Comparison of ENCODE assay signal across 11 cellular contexts in the genomic region with DNA sequence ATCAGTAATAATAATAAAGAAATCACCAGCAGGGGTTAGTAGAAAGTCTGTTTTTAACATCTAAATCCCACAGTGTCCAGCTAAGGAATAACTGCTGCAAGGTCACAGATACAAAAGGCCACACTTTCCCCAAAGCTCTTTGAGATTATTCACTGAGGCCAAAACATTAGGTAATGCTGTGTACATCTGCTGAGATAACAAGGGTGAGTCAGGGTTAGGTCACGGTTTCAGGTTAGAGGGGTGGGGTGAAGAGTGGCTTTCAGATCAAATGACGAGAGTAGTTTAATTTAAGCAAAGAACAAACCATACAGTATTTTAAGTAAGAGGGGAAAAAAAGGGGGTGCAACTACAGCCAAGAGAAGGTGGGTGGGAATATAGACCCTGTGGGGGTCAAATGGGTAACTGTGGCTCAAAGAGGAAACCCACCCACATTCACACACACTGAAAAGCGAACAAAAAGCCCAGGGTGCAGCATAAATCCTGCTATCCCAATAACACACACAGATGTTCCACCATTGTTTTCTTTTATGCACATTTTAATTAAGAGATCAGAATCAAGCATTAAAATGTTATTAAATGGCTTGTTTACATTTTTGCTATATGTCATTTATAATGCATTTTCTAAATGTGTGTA.
DNase-seq lines count a peak whose midpoint lies in the region; ATAC-seq, FAIRE-seq and TF ChIP-seq lines count a peak whose summit lies in the region.
"Had no signal": no experiment of that assay in that cellular context is flagged by ENCODE, and none has a peak within 500 bp of the region (broad histone marks: within the 10 kb centered on the region; RNA-seq: fewer than 3 reads in every experiment).

No MANE protein-coding gene starts in this region.

- BruUV-seq in K562 (replicated peaks; lab: Mats Ljungman, UMichigan), result no TSS peak

- no peak for TF ChIP-seq CTCF in activated CD8-positive, alpha-beta T cell treated with anti-CD3 and anti-CD28 coated beads for 36 hours (IDR thresholded peaks at IDR 0.05)
- TF ChIP-seq CTCF in K562 (IDR thresholded peaks at IDR 0.05 in 2 of 3, conservative IDR thresholded peaks at IDR 0.05 in 1 of 3; ENCODE audit: insufficient read depth in 2 of 3, low read depth in 1 of 3, low read length in 3 of 3), result no peak
- TF ChIP-seq CTCF in prostate gland (IDR thresholded peaks at IDR 0.05), result no peak

- peak; percentile 74 for DNase-seq in activated CD8-positive, alpha-beta T cell treated with anti-CD3 and anti-CD28 coated beads for 36 hours
- DNase-seq in activated CD8-positive, alpha-beta T cell treated with anti-CD3 and anti-CD28 coated beads, Interleukin-2, amount 10 ng/mL, durations not matched to agents 7 days and 5 days, result no peak
- peak; percentile 1 for DNase-seq in HS-27A (ENCODE audit: low read depth)
- peak in 3 of 4 experiments; percentile 2 to 8 (median 5) for DNase-seq in K562 (ENCODE audit: extremely low read depth in 1 of 4, low spot score in 3 of 4)
- DNase-seq in trophoblast cell, result peak; percentile 32 to 64
- DNase-seq in prostate gland (ENCODE audit: low spot score), result no peak
- DNase-seq in natural killer cell treated with Interleukin-12 subunit alpha and Interleukin-12 subunit beta and Interleukin-15 and Interleukin-18, amount 100 ng/mL, for 72 hours (ENCODE audit: low spot score), result no peak
- DNase-seq: DND-41 had no signal

- H2BK120ac ChIP-seq in trophoblast cell (ENCODE audit: insufficient read depth, low read length, poor library complexity), result no peak overlapping the region

- H3K9me1 ChIP-seq in K562 (ENCODE audit: control insufficient read depth, insufficient read depth, low read length), result no peaks in the 10 kb centered on the region

- H2BK12ac ChIP-seq in trophoblast cell (ENCODE audit: low read length), result no peak overlapping the region

- no peaks in the 10 kb centered on the region for H3K79me2 ChIP-seq in K562 (ENCODE audit: control insufficient read depth, insufficient read depth, low read length)
- H3K79me2 ChIP-seq in trophoblast cell (ENCODE audit: control insufficient read depth, insufficient read depth, low read length, poor library complexity), result no peaks in the 10 kb centered on the region
- H3K79me2 ChIP-seq: parathyroid adenoma had no signal

- no peak for TF ChIP-seq RAD21 in K562 (CRISPR knock-in tag; conservative IDR thresholded peaks at IDR 0.05 in 1 of 2, IDR thresholded peaks at IDR 0.05 in 1 of 2)

- ATAC-seq in activated CD8-positive, alpha-beta T cell treated with anti-CD3 and anti-CD28 coated beads for 36 hours, result peak; percentile 99
- no peak for ATAC-seq in activated CD8-positive, alpha-beta T cell treated with anti-CD3 and anti-CD28 coated beads, Interleukin-2, amount 10 ng/mL, durations not matched to agents 7 days and 5 days
- peak; percentile 48; the same call in 2 of the 3 replicates for ATAC-seq in K562
- ATAC-seq in natural killer cell treated with Interleukin-12 subunit alpha and Interleukin-12 subunit beta and Interleukin-15 and Interleukin-18, amount 100 ng/mL, for 72 hours, result no peak
- ATAC-seq in HG02763 (IDR thresholded peaks at IDR 0.05; ENCODE audit: unreplicated experiment), result no peak

- H4K8ac ChIP-seq in trophoblast cell (ENCODE audit: low read depth, low read length), result no peak overlapping the region

- no peak overlapping the region for H3K18ac ChIP-seq in trophoblast cell (ENCODE audit: low read length)

- no peaks in the 10 kb centered on the region for H3K27me3 Mint-ChIP-seq in activated CD8-positive, alpha-beta T cell treated with anti-CD3 and anti-CD28 coated beads for 36 hours
- no peaks in the 10 kb centered on the region for H3K27me3 Mint-ChIP-seq in activated CD8-positive, alpha-beta T cell treated with anti-CD3 and anti-CD28 coated beads, Interleukin-2, amount 10 ng/mL, durations not matched to agents 7 days and 5 days (ENCODE audit: low read depth)
- H3K27me3 Mint-ChIP-seq in natural killer cell treated with Interleukin-12 subunit alpha and Interleukin-12 subunit beta and Interleukin-15 and Interleukin-18, amount 100 ng/mL, for 72 hours, result no peaks in the 10 kb centered on the region

- H3K27ac ChIP-seq in K562 (ENCODE audit: extremely low read depth, low read depth, low read length) (no peak overlapping the region), trophoblast cell (ENCODE audit: low read depth, low read length) (no peak overlapping the region), prostate gland (no peak overlapping the region)
- H3K27ac ChIP-seq: parathyroid adenoma, VCaP had no signal

- POLR2A ChIA-PET in activated CD8-positive, alpha-beta T cell treated with anti-CD3 and anti-CD28 coated beads for 36 hours (lab: Charles Lee), result interaction anchor here (0.7 kb wide), 1 partner anchor 481 kb away, joined by 3 read pairs; no protein-coding TSS in a partner anchor
- POLR2A ChIA-PET in activated CD8-positive, alpha-beta T cell treated with anti-CD3 and anti-CD28 coated beads, Interleukin-2, amount 10 ng/mL, durations not matched to agents 7 days and 5 days (lab: Charles Lee), result no interaction called here
- POLR2A ChIA-PET in K562 (lab: Yijun Ruan, JAX), result no interaction called here

- H3K27ac Mint-ChIP-seq in activated CD8-positive, alpha-beta T cell treated with anti-CD3 and anti-CD28 coated beads for 36 hours, result no peak overlapping the region
- no peak overlapping the region for H3K27ac Mint-ChIP-seq in activated CD8-positive, alpha-beta T cell treated with anti-CD3 and anti-CD28 coated beads, Interleukin-2, amount 10 ng/mL, durations not matched to agents 7 days and 5 days
- no peak overlapping the region for H3K27ac Mint-ChIP-seq in natural killer cell treated with Interleukin-12 subunit alpha and Interleukin-12 subunit beta and Interleukin-15 and Interleukin-18, amount 100 ng/mL, for 72 hours

- FAIRE-seq in K562 (lab: Jason Lieb, UNC), result no peak

- H3K4me3 Mint-ChIP-seq in activated CD8-positive, alpha-beta T cell treated with anti-CD3 and anti-CD28 coated beads for 36 hours, result no peak overlapping the region
- no peak overlapping the region for H3K4me3 Mint-ChIP-seq in activated CD8-positive, alpha-beta T cell treated with anti-CD3 and anti-CD28 coated beads, Interleukin-2, amount 10 ng/mL, durations not matched to agents 7 days and 5 days
- H3K4me3 Mint-ChIP-seq in natural killer cell treated with Interleukin-12 subunit alpha and Interleukin-12 subunit beta and Interleukin-15 and Interleukin-18, amount 100 ng/mL, for 72 hours, result no peak overlapping the region

- H4K20me1 ChIP-seq in K562 (replicated peaks; ENCODE audit: control insufficient read depth, insufficient read depth, low read length), result no peaks in the 10 kb centered on the region

- H2AK5ac ChIP-seq in trophoblast cell (ENCODE audit: low read length), result no peak overlapping the region

- H3K4ac ChIP-seq in trophoblast cell (ENCODE audit: low read depth, low read length), result no peak overlapping the region

- no peak overlapping the region for H3K23ac ChIP-seq in trophoblast cell (ENCODE audit: low read length)

- no peaks in the 10 kb centered on the region for H3K79me1 ChIP-seq in trophoblast cell (ENCODE audit: low read length)

- no peak overlapping the region for H4K12ac ChIP-seq in trophoblast cell (ENCODE audit: low read depth, low read length)

- H2AFZ ChIP-seq in K562 (ENCODE audit: low read depth, low read length) (no peak overlapping the region), trophoblast cell (ENCODE audit: insufficient read depth, low read length, poor library complexity) (no peak overlapping the region)
- H2AFZ ChIP-seq: parathyroid adenoma had no signal

- H3K9ac ChIP-seq in K562 (ENCODE audit: insufficient read depth in 1 of 2, low read depth in 2 of 2, low read length in 2 of 2), result no peak overlapping the region
- H3K9ac ChIP-seq in trophoblast cell (ENCODE audit: low read length), result no peak overlapping the region
- H3K9ac ChIP-seq: parathyroid adenoma had no signal

- no peak for TF ChIP-seq POLR2A in K562 (conservative IDR thresholded peaks at IDR 0.05)
- no peak for TF ChIP-seq POLR2A in prostate gland (IDR thresholded peaks at IDR 0.05)

- H3K36me3 Mint-ChIP-seq in activated CD8-positive, alpha-beta T cell treated with anti-CD3 and anti-CD28 coated beads for 36 hours (ENCODE audit: low read depth), result peaks cover under 1% of the 10 kb centered on the region
- H3K36me3 Mint-ChIP-seq in activated CD8-positive, alpha-beta T cell treated with anti-CD3 and anti-CD28 coated beads, Interleukin-2, amount 10 ng/mL, durations not matched to agents 7 days and 5 days (ENCODE audit: low read depth), result no peaks in the 10 kb centered on the region
- no peaks in the 10 kb centered on the region for H3K36me3 Mint-ChIP-seq in natural killer cell treated with Interleukin-12 subunit alpha and Interleukin-12 subunit beta and Interleukin-15 and Interleukin-18, amount 100 ng/mL, for 72 hours

- in situ Hi-C loops in K562 (cut with MboI), result no loop called here

- WGBS in K562 (ENCODE audit: insufficient coverage, low coverage, missing lambda C conversion rate), result 7% methylated on average over 3 of the region's 3 CpGs
- no CpG with 5 or more reads among the region's 3 CpGs for WGBS in trophoblast cell (ENCODE audit: extremely low coverage, insufficient coverage, insufficient read length)
- WGBS in prostate gland, result 88% methylated on average over 3 of the region's 3 CpGs

- no peak overlapping the region for H4K91ac ChIP-seq in trophoblast cell (ENCODE audit: low read depth, low read length)

- no peak overlapping the region for H2BK5ac ChIP-seq in trophoblast cell (ENCODE audit: low read depth, low read length, poor library complexity)

- no peaks in the 10 kb centered on the region for H3K9me3 Mint-ChIP-seq in activated CD8-positive, alpha-beta T cell treated with anti-CD3 and anti-CD28 coated beads for 36 hours
- no peaks in the 10 kb centered on the region for H3K9me3 Mint-ChIP-seq in activated CD8-positive, alpha-beta T cell treated with anti-CD3 and anti-CD28 coated beads, Interleukin-2, amount 10 ng/mL, durations not matched to agents 7 days and 5 days (ENCODE audit: insufficient read depth)
- no peaks in the 10 kb centered on the region for H3K9me3 Mint-ChIP-seq in natural killer cell treated with Interleukin-12 subunit alpha and Interleukin-12 subunit beta and Interleukin-15 and Interleukin-18, amount 100 ng/mL, for 72 hours

- intact Hi-C loops in activated CD8-positive, alpha-beta T cell treated with anti-CD3 and anti-CD28 coated beads for 36 hours (cut with micrococcal nuclease), result no loop called here
- intact Hi-C loops in K562 (cut with micrococcal nuclease), result no loop called here
- intact Hi-C loops in prostate gland (cut with DNase I), result no loop called here

- H3K4me2 ChIP-seq in K562 (ENCODE audit: insufficient read depth, low read length), result no peak overlapping the region
- no peak overlapping the region for H3K4me2 ChIP-seq in trophoblast cell (ENCODE audit: low read length)

- H3K14ac ChIP-seq in trophoblast cell (ENCODE audit: low read length), result no peak overlapping the region

- no peaks in the 10 kb centered on the region for H3K9me3 ChIP-seq in K562 (replicated peaks; ENCODE audit: control insufficient read depth, insufficient read depth, low read depth, low read length)
- H3K9me3 ChIP-seq in trophoblast cell (ENCODE audit: insufficient read depth, low read depth, low read length), result no peaks in the 10 kb centered on the region
- H3K9me3 ChIP-seq in prostate gland, result no peaks in the 10 kb centered on the region

- no peak overlapping the region for H3K4me3 ChIP-seq in K562
- no peak overlapping the region for H3K4me3 ChIP-seq in trophoblast cell (ENCODE audit: low read depth, low read length)
- no peak overlapping the region for H3K4me3 ChIP-seq in prostate gland

- H3K36me3 ChIP-seq in K562 (ENCODE audit: control insufficient read depth, insufficient read depth, low read length), result no peaks in the 10 kb centered on the region
- no peaks in the 10 kb centered on the region for H3K36me3 ChIP-seq in trophoblast cell (ENCODE audit: control insufficient read depth in 1 of 2, insufficient read depth in 2 of 2, low read length in 2 of 2)
- no peaks in the 10 kb centered on the region for H3K36me3 ChIP-seq in prostate gland

- peaks cover 28% of the 10 kb centered on the region for H3K4me1 Mint-ChIP-seq in activated CD8-positive, alpha-beta T cell treated with anti-CD3 and anti-CD28 coated beads for 36 hours (ENCODE audit: low read depth)
- H3K4me1 Mint-ChIP-seq in activated CD8-positive, alpha-beta T cell treated with anti-CD3 and anti-CD28 coated beads, Interleukin-2, amount 10 ng/mL, durations not matched to agents 7 days and 5 days (ENCODE audit: low read depth), result peaks cover 6% of the 10 kb centered on the region
- peaks cover 4 to 7% of the 10 kb centered on the region in 2 donors for H3K4me1 Mint-ChIP-seq in natural killer cell treated with Interleukin-12 subunit alpha and Interleukin-12 subunit beta and Interleukin-15 and Interleukin-18, amount 100 ng/mL, for 72 hours (ENCODE audit: low read depth in 2 of 2)

- TF ChIP-seq EP300 in K562 (IDR thresholded peaks at IDR 0.05; ENCODE audit: low read length), result no peak

- no peaks in the 10 kb centered on the region for H3K4me1 ChIP-seq in K562 (replicated peaks in 1 of 2; ENCODE audit: control insufficient read depth in 2 of 2, insufficient read depth in 2 of 2, low read length in 2 of 2)
- peaks cover 0 to 5% of the 10 kb centered on the region in 2 experiments for H3K4me1 ChIP-seq in trophoblast cell (ENCODE audit: control insufficient read depth in 1 of 2, insufficient read depth in 2 of 2, low read length in 2 of 2)
- peaks cover 2% of the 10 kb centered on the region for H3K4me1 ChIP-seq in prostate gland (replicated peaks)
- H3K4me1 ChIP-seq: parathyroid adenoma had no signal

- CTCF ChIA-PET in activated CD8-positive, alpha-beta T cell treated with anti-CD3 and anti-CD28 coated beads for 36 hours (lab: Charles Lee), result no interaction called here
- CTCF ChIA-PET in activated CD8-positive, alpha-beta T cell treated with anti-CD3 and anti-CD28 coated beads, Interleukin-2, amount 10 ng/mL, durations not matched to agents 7 days and 5 days (lab: Charles Lee), result no interaction called here
- CTCF ChIA-PET in K562 (lab: Yijun Ruan, JAX; ENCODE audit: low intra/inter-chr PET ratio), result no interaction called here

- H3K27me3 ChIP-seq in K562 (ENCODE audit: control insufficient read depth in 2 of 2, insufficient read depth in 2 of 2, low read length in 2 of 2) (no peaks in the 10 kb centered on the region), trophoblast cell (ENCODE audit: insufficient read depth, low read length) (no peaks in the 10 kb centered on the region), prostate gland (replicated peaks; ENCODE audit: insufficient read depth) (no peaks in the 10 kb centered on the region)

Comparison
In these comparisons a context has a peak if more than half of its experiments do, and no peak if none do; other contexts are left out.
1. ATAC-seq: peak in activated CD8-positive, alpha-beta T cell treated with anti-CD3 and anti-CD28 coated beads for 36 hours (single experiment) and K562 (single experiment); none in activated CD8-positive, alpha-beta T cell treated with anti-CD3 and anti-CD28 coated beads, Interleukin-2, amount 10 ng/mL, durations not matched to agents 7 days and 5 days (single experiment), natural killer cell treated with Interleukin-12 subunit alpha and Interleukin-12 subunit beta and Interleukin-15 and Interleukin-18, amount 100 ng/mL, for 72 hours (0 of 2) and HG02763 (single experiment).
2. DNase-seq: peak in activated CD8-positive, alpha-beta T cell treated with anti-CD3 and anti-CD28 coated beads for 36 hours (single experiment), HS-27A (single experiment), K562 (3 of 4) and trophoblast cell (2 of 2); none in activated CD8-positive, alpha-beta T cell treated with anti-CD3 and anti-CD28 coated beads, Interleukin-2, amount 10 ng/mL, durations not matched to agents 7 days and 5 days (single experiment), prostate gland (single experiment) and natural killer cell treated with Interleukin-12 subunit alpha and Interleukin-12 subunit beta and Interleukin-15 and Interleukin-18, amount 100 ng/mL, for 72 hours (single experiment).